In the genomic region with DNA sequence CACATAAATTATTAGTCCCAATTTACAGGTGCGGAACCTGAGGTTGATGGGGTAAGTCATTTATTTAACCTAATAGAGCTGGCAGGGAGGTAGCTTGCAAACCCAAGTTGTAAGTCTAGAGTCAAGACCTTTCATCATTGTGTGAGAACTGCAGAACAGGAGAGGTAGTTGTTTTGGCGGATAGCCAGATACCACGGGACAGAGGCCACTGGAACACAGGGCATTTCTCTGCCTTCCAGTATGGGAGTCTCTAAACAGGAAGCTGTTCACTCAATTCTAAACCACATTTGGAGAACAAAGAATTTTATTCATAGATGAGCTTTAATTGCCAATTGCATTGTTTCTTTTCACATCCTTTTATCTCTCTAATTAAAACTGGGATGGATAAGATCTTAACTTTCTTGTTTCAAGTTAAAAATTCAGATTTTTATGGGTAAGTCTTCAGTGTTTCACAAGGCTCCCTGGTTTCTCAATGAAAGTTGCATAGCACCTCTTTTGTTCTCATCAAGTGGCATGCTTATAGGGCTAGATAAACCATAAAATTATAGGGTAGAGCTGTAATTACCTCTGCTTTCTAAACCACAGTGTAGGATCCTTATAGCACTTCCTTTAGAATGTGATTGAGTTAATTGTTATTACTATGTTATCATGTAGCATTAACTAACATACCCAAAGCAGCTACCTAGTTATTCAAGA, we compare ENCODE assay signal across 20 cellular contexts.
A peak's percentile ranks its signal among the peaks of the same experiment; 100 is the strongest.
DNase-seq lines count a peak whose midpoint lies in the region; ATAC-seq and TF ChIP-seq lines count a peak whose summit lies in the region.
"Had no signal": no experiment of that assay in that cellular context is flagged by ENCODE, and none has a peak within 500 bp of the region (broad histone marks: within the 10 kb centered on the region; RNA-seq: fewer than 3 reads in every experiment).

No MANE protein-coding gene starts in this region.

- 25 to 38% (median 31%) methylated on average over 3 of the region's 3 CpGs for WGBS in stomach, 5 donors
- 36 to 38% methylated on average over 3 of the region's 3 CpGs for WGBS in body of pancreas, 2 donors

- no TSS peak for BruUV-seq in Calu3 (replicated peaks; lab: Mats Ljungman, UMichigan)

- DNase-seq in Calu3 (peak; percentile 88), NCI-H1105 (lab: John Stamatoyannopoulos, UW) (peak; percentile 3), epithelial cell of prostate (ENCODE audit: low read depth, low spot score) (no peak), stomach (peak; percentile 63), body of pancreas (no peak), left ventricle myocardium inferior (no peak)
- DNase-seq in activated T-helper 1 cell treated with anti-CD3 and anti-CD28 coated beads, Interleukin-12 subunit alpha, Interleukin-12 subunit beta, Interleukin-2, Interleukin-4 antibody, amounts not matched to agents 30 ng/mL and 10 ng/mL and 1 ng/mL, durations not matched to agents 14 hours and 24 hours and 36 hours (ENCODE audit: low spot score): no peak
- DNase-seq: activated gamma-delta T cell treated with Interleukin-2 at 50 U/mL for 16 hours; DMS153; esophagus squamous epithelium; head of caudate nucleus; kidney; NCI-H2029; NCI-H510A treated with DMSO at 0.1 percent for 48 hours; stimulated activated CD4-positive, alpha-beta T cell treated with anti-CD3 and anti-CD28 coated beads, Interleukin-4, amount 100 ng/mL, for 4 hours; T-cell; WERI-Rb-1 had no signal

- H3K4me3 ChIP-seq in stomach (no peak overlapping the region), body of pancreas (no peak overlapping the region), left ventricle myocardium inferior (no peak overlapping the region)
- H3K4me3 ChIP-seq: esophagus squamous epithelium had no signal

- TF ChIP-seq CTCF in Calu3 (IDR thresholded peaks at IDR 0.05; ENCODE audit: unreplicated experiment) (no peak), stomach (IDR thresholded peaks at IDR 0.05) (no peak), body of pancreas (IDR thresholded peaks at IDR 0.05) (no peak), left ventricle myocardium inferior (IDR thresholded peaks at IDR 0.05; ENCODE audit: borderline replicate concordance) (no peak)

- H3K27me3 Mint-ChIP-seq in Calu3 (ENCODE audit: unreplicated experiment): no peaks in the 10 kb centered on the region
- H3K27me3 Mint-ChIP-seq in activated T-helper 1 cell treated with anti-CD3 and anti-CD28 coated beads, Interleukin-12 subunit alpha, Interleukin-12 subunit beta, Interleukin-2, Interleukin-4 antibody, amounts not matched to agents 30 ng/mL and 10 ng/mL and 1 ng/mL, durations not matched to agents 14 hours and 24 hours and 36 hours (ENCODE audit: insufficient read depth): no peaks in the 10 kb centered on the region
- H3K27me3 Mint-ChIP-seq: dendritic cell treated with granulocyte-macrophage colony-stimulating factor and Interleukin-4, amounts not matched to agents 40 ng/mL and 50 ng/mL, for 4 days had no signal

- TF ChIP-seq EP300 in stomach (IDR thresholded peaks at IDR 0.05): no peak

- no peaks in the 10 kb centered on the region for H3K27me3 ChIP-seq in stomach
- no peaks in the 10 kb centered on the region for H3K27me3 ChIP-seq in body of pancreas
- no peaks in the 10 kb centered on the region for H3K27me3 ChIP-seq in left ventricle myocardium inferior (ENCODE audit: low read depth)

- H3K9me3 ChIP-seq in stomach (peaks cover 4 to 16% (median 6%) of the 10 kb centered on the region in 4 donors), body of pancreas (no peaks in the 10 kb centered on the region), left ventricle myocardium inferior (replicated peaks) (peaks cover 24% of the 10 kb centered on the region)

- intact Hi-C loops in Calu3 (cut with micrococcal nuclease; ENCODE audit: unreplicated experiment) (loop anchor here (1.0 to 5.0 kb wide), 3 partner anchors 73 to 177 kb away; no protein-coding TSS in a partner anchor), stomach (cut with DNase I; ENCODE audit: low total_unique reads) (no loop called here), body of pancreas (cut with DNase I) (no loop called here), left ventricle myocardium inferior (cut with micrococcal nuclease) (no loop called here)
- intact Hi-C loops in activated T-helper 1 cell treated with anti-CD3 and anti-CD28 coated beads, Interleukin-12 subunit alpha, Interleukin-12 subunit beta, Interleukin-2, Interleukin-4 antibody, amounts not matched to agents 30 ng/mL and 10 ng/mL and 1 ng/mL, durations not matched to agents 14 hours and 24 hours and 36 hours (cut with micrococcal nuclease): no loop called here

- H3K4me1 ChIP-seq in stomach (no peaks in the 10 kb centered on the region), body of pancreas (no peaks in the 10 kb centered on the region), left ventricle myocardium inferior (no peaks in the 10 kb centered on the region)

- H3K36me3 ChIP-seq in stomach (no peaks in the 10 kb centered on the region), body of pancreas (replicated peaks in 1 of 2; ENCODE audit: insufficient read depth in 1 of 2, low read depth in 2 of 2) (no peaks in the 10 kb centered on the region), left ventricle myocardium inferior (no peaks in the 10 kb centered on the region)
- H3K36me3 ChIP-seq: esophagus squamous epithelium, WERI-Rb-1 had no signal

- H3K4me1 Mint-ChIP-seq in Calu3 (ENCODE audit: low read depth, unreplicated experiment): peaks cover 44% of the 10 kb centered on the region
- no peaks in the 10 kb centered on the region for H3K4me1 Mint-ChIP-seq in activated T-helper 1 cell treated with anti-CD3 and anti-CD28 coated beads, Interleukin-12 subunit alpha, Interleukin-12 subunit beta, Interleukin-2, Interleukin-4 antibody, amounts not matched to agents 30 ng/mL and 10 ng/mL and 1 ng/mL, durations not matched to agents 14 hours and 24 hours and 36 hours (ENCODE audit: low read depth)

- peak overlapping the region; percentile 40 for H3K4me3 Mint-ChIP-seq in Calu3 (ENCODE audit: low read depth, unreplicated experiment)
- no peak overlapping the region for H3K4me3 Mint-ChIP-seq in activated T-helper 1 cell treated with anti-CD3 and anti-CD28 coated beads, Interleukin-12 subunit alpha, Interleukin-12 subunit beta, Interleukin-2, Interleukin-4 antibody, amounts not matched to agents 30 ng/mL and 10 ng/mL and 1 ng/mL, durations not matched to agents 14 hours and 24 hours and 36 hours
- H3K4me3 Mint-ChIP-seq: dendritic cell treated with granulocyte-macrophage colony-stimulating factor and Interleukin-4, amounts not matched to agents 40 ng/mL and 50 ng/mL, for 4 days; T-cell had no signal

- H3K27ac ChIP-seq in epithelial cell of prostate (peak overlapping the region; percentile 72), stomach (no peak overlapping the region), body of pancreas (no peak overlapping the region), left ventricle myocardium inferior (replicated peaks) (no peak overlapping the region)
- H3K27ac ChIP-seq: esophagus squamous epithelium, WERI-Rb-1 had no signal

- TF ChIP-seq POLR2A in stomach (IDR thresholded peaks at IDR 0.05): no peak
- TF ChIP-seq POLR2A in body of pancreas (IDR thresholded peaks at IDR 0.05): no peak

- no peak for ATAC-seq in GM21447 (IDR thresholded peaks at IDR 0.05; ENCODE audit: unreplicated experiment)
- ATAC-seq in body of pancreas: no peak
- ATAC-seq: Panc1, T-cell had no signal

- peaks cover 18% of the 10 kb centered on the region for H3K9me3 Mint-ChIP-seq in Calu3 (ENCODE audit: low read depth, unreplicated experiment)
- H3K9me3 Mint-ChIP-seq in activated T-helper 1 cell treated with anti-CD3 and anti-CD28 coated beads, Interleukin-12 subunit alpha, Interleukin-12 subunit beta, Interleukin-2, Interleukin-4 antibody, amounts not matched to agents 30 ng/mL and 10 ng/mL and 1 ng/mL, durations not matched to agents 14 hours and 24 hours and 36 hours: no peaks in the 10 kb centered on the region

- CTCF ChIA-PET in Calu3 (lab: Charles Lee): interaction anchor here (0.6 to 1.1 kb wide), 6 partner anchors 22 to 1018 kb away, joined by 3 to 4 read pairs (median 4); no protein-coding TSS in a partner anchor

- H3K27ac Mint-ChIP-seq in Calu3 (ENCODE audit: unreplicated experiment): peak overlapping the region; percentile 99
- no peak overlapping the region for H3K27ac Mint-ChIP-seq in activated T-helper 1 cell treated with anti-CD3 and anti-CD28 coated beads, Interleukin-12 subunit alpha, Interleukin-12 subunit beta, Interleukin-2, Interleukin-4 antibody, amounts not matched to agents 30 ng/mL and 10 ng/mL and 1 ng/mL, durations not matched to agents 14 hours and 24 hours and 36 hours
- H3K27ac Mint-ChIP-seq: dendritic cell treated with granulocyte-macrophage colony-stimulating factor and Interleukin-4, amounts not matched to agents 40 ng/mL and 50 ng/mL, for 4 days; T-cell had no signal

- H3K36me3 Mint-ChIP-seq in Calu3 (ENCODE audit: insufficient read depth, unreplicated experiment): peaks cover 11% of the 10 kb centered on the region
- no peaks in the 10 kb centered on the region for H3K36me3 Mint-ChIP-seq in activated T-helper 1 cell treated with anti-CD3 and anti-CD28 coated beads, Interleukin-12 subunit alpha, Interleukin-12 subunit beta, Interleukin-2, Interleukin-4 antibody, amounts not matched to agents 30 ng/mL and 10 ng/mL and 1 ng/mL, durations not matched to agents 14 hours and 24 hours and 36 hours (ENCODE audit: low read depth)
- H3K36me3 Mint-ChIP-seq: T-cell had no signal

Comparison
In these comparisons a context has a peak if more than half of its experiments do, and no peak if none do; other contexts are left out.
1. DNase-seq: peak in Calu3 (single experiment), NCI-H1105 (single experiment) and stomach (single experiment); none in epithelial cell of prostate (single experiment), body of pancreas (0 of 4), left ventricle myocardium inferior (single experiment) and activated T-helper 1 cell treated with anti-CD3 and anti-CD28 coated beads, Interleukin-12 subunit alpha, Interleukin-12 subunit beta, Interleukin-2, Interleukin-4 antibody, amounts not matched to agents 30 ng/mL and 10 ng/mL and 1 ng/mL, durations not matched to agents 14 hours and 24 hours and 36 hours (single experiment).